ENCODE assay signal across 8 cellular contexts in the genomic region with DNA sequence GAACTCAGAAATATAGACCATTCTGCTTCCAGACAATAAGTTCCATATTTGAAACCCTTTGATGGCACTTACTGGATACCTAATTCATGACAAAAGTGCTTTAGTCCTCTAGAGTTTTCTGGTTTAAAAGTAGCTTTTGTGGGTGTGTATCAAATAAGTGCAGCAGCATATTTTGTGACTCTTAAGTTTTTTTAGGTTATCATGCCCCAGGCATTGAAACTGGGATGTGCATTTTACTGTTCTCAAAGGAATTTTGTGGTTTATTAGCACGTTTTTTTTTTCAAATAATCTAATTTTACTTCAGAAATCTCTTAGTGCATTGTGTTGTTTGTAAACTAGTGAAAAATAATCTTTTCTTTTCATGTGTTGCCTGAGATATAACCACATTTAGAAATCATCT. TPM values are rescaled to one million over a fixed set of nuclear protein-coding genes. Genes with fewer than 3 reads are reported as not detected.
DNase-seq lines count a peak whose midpoint lies in the region; ATAC-seq and TF ChIP-seq lines count a peak whose summit lies in the region.

No MANE protein-coding gene starts in this region.

- H3K9me3 Mint-ChIP-seq in memory B cell: no peaks in the 10 kb centered on the region

- H3K4me1 Mint-ChIP-seq in memory B cell: peaks cover 30% of the 10 kb centered on the region

- H3K27ac Mint-ChIP-seq in memory B cell: peak overlapping the region; percentile 99

- H3K9me3 ChIP-seq in left ventricle myocardium inferior (replicated peaks): no peaks in the 10 kb centered on the region
- H3K9me3 ChIP-seq in ascending aorta: no peaks in the 10 kb centered on the region
- H3K9me3 ChIP-seq in vagina: no peaks in the 10 kb centered on the region

- H3K4me1 ChIP-seq in left ventricle myocardium inferior (peaks cover 66% of the 10 kb centered on the region), ascending aorta (peaks cover 3 to 19% of the 10 kb centered on the region in 2 donors), vagina (peaks cover 48% of the 10 kb centered on the region)

- TF ChIP-seq POLR2A in vagina (IDR thresholded peaks at IDR 0.05): no peak

- ATAC-seq in left ventricle myocardium superior (no peak), memory B cell (ENCODE audit: low read depth) (no peak), GM21723 (IDR thresholded peaks at IDR 0.05; ENCODE audit: unreplicated experiment) (no peak), HG02610 (IDR thresholded peaks at IDR 0.05; ENCODE audit: unreplicated experiment) (no peak), HG03196 (IDR thresholded peaks at IDR 0.05; ENCODE audit: unreplicated experiment) (no peak)

- DNase-seq in left ventricle myocardium inferior (no peak), left ventricle myocardium superior (no peak), ascending aorta (ENCODE audit: low spot score in 2 of 2) (no peak), memory B cell (ENCODE audit: low spot score in 2 of 2) (no peak), vagina (ENCODE audit: extremely low spot score in 2 of 2) (no peak)

- no peaks in the 10 kb centered on the region for H3K27me3 Mint-ChIP-seq in memory B cell

- H3K27me3 ChIP-seq in left ventricle myocardium inferior (ENCODE audit: low read depth) (no peaks in the 10 kb centered on the region), ascending aorta (no peaks in the 10 kb centered on the region), vagina (no peaks in the 10 kb centered on the region)

- H3K27ac ChIP-seq in left ventricle myocardium inferior (replicated peaks): no peak overlapping the region
- H3K27ac ChIP-seq in ascending aorta: peak overlapping the region; percentile 90 to 92
- H3K27ac ChIP-seq in vagina: peak overlapping the region; percentile 86

- H3K4me3 ChIP-seq in left ventricle myocardium inferior: peak overlapping the region; percentile 87
- H3K4me3 ChIP-seq in ascending aorta: peak overlapping the region; percentile 54 to 88
- H3K4me3 ChIP-seq in vagina: peak overlapping the region; percentile 83 to 91

- H3K36me3 ChIP-seq in left ventricle myocardium inferior (peaks cover 32% of the 10 kb centered on the region), ascending aorta (peaks cover 11 to 23% of the 10 kb centered on the region in 2 donors), vagina (peaks cover 0 to 20% of the 10 kb centered on the region in 2 donors)

- peak overlapping the region; percentile 99 for H3K4me3 Mint-ChIP-seq in memory B cell

- TF ChIP-seq CTCF in left ventricle myocardium inferior (IDR thresholded peaks at IDR 0.05; ENCODE audit: borderline replicate concordance): no peak
- no peak for TF ChIP-seq CTCF in ascending aorta (IDR thresholded peaks at IDR 0.05)
- TF ChIP-seq CTCF in vagina (IDR thresholded peaks at IDR 0.05): no peak

- intact Hi-C loops in left ventricle myocardium inferior (cut with micrococcal nuclease) (no loop called here), left ventricle myocardium superior (cut with micrococcal nuclease) (no loop called here), ascending aorta (cut with DNase I) (loop anchor here (10.0 kb wide), 1 partner anchor 796 kb away; the partner anchor contains the start of gene ATIC), vagina (cut with DNase I) (no loop called here)

- H3K36me3 Mint-ChIP-seq in memory B cell: peaks cover 21% of the 10 kb centered on the region

RNA-seq across cellular contexts. Expression of gene XRCC5, which starts 1.5 kb away (rescaled TPM):
- total RNA-seq in left ventricle myocardium inferior (110 TPM), left ventricle myocardium superior (129 TPM), ascending aorta (45.4 TPM), vagina (118 TPM)

RNA-seq across cellular contexts. Expression of gene TMEM169, which starts 28.9 kb away (rescaled TPM):
- total RNA-seq in left ventricle myocardium inferior: 0.25 TPM
- 0.15 TPM for total RNA-seq in left ventricle myocardium superior
- total RNA-seq in ascending aorta: 7.3 TPM
- total RNA-seq in vagina: not detected

RNA-seq across cellular contexts. Expression of gene PECR, which starts 29.0 kb away (rescaled TPM):
- 4.0 TPM for total RNA-seq in left ventricle myocardium inferior
- total RNA-seq in left ventricle myocardium superior: 6.1 TPM
- total RNA-seq in ascending aorta: 32.2 TPM
- 13.0 TPM for total RNA-seq in vagina
